13 cellular contexts compared by ENCODE assay signal in genomic region chr12:93176166-93176565, GRCh38.
DNase-seq lines count a peak whose midpoint lies in the region; ATAC-seq and TF ChIP-seq lines count a peak whose summit lies in the region.
"Had no signal": no experiment of that assay in that cellular context is flagged by ENCODE, and none has a peak within 500 bp of the region (broad histone marks: within the 10 kb centered on the region; RNA-seq: fewer than 3 reads in every experiment).

No MANE protein-coding gene starts in this region.

- 28 to 39% (median 35%) methylated on average over 1 of the region's 1 CpG for WGBS in heart left ventricle, 4 donors

- intact Hi-C loops in heart left ventricle (cut with DNase I) = loop anchor here in 8 of 10 donors (5.0 to 10.0 kb wide), 4 partner anchors 49 to 201 kb away; partner anchors contain the start of gene NUDT4 (in 4 of the 8)
- intact Hi-C loops in cardiac septum (cut with DNase I) = loop anchor here (5.0 kb wide), 1 partner anchor 201 kb away; the partner anchor contains the start of gene NUDT4

- H3K27me3 Mint-ChIP-seq in nephron (ENCODE audit: low read depth) = no peaks in the 10 kb centered on the region

- H3K9me3 ChIP-seq in heart left ventricle = peaks cover 0 to 6% (median 0%) of the 10 kb centered on the region in 12 donors
- H3K9me3 ChIP-seq: MG63 had no signal

- peak overlapping the region; percentile 50 to 89 (median 78) for H3K27ac ChIP-seq in heart left ventricle

- no peaks in the 10 kb centered on the region for H3K27me3 ChIP-seq in heart left ventricle
- H3K27me3 ChIP-seq: MG63 had no signal

- no peak for DNase-seq in heart left ventricle
- no peak for DNase-seq in cardiac septum (ENCODE audit: low spot score)
- DNase-seq in fibroblast of gingiva (ENCODE audit: low read depth) = peak; percentile 42
- DNase-seq in NCI-H774 (lab: John Stamatoyannopoulos, UW) = no peak
- DNase-seq: central memory CD4-positive, alpha-beta T cell; GOT3; MG63; NCI-H526 treated with DMSO at 0.1 percent for 48 hours had no signal

- TF ChIP-seq CTCF in heart left ventricle (IDR thresholded peaks at IDR 0.05) (no peak), nephron (IDR thresholded peaks at IDR 0.05; ENCODE audit: unreplicated experiment in 3 of 3) (no peak)

- no peak for TF ChIP-seq POLR2A in heart left ventricle (IDR thresholded peaks at IDR 0.05)

- no peaks in the 10 kb centered on the region for H3K36me3 ChIP-seq in heart left ventricle
- H3K36me3 ChIP-seq: MG63 had no signal

- H3K9me3 Mint-ChIP-seq in nephron = peaks cover 3% of the 10 kb centered on the region
- H3K9me3 Mint-ChIP-seq: T-helper 2 cell treated with Interferon-gamma antibody and Interleukin-4, amounts not matched to agents 5 μg/mL and 100 μg/mL, for 36 hours had no signal

- H3K4me3 Mint-ChIP-seq in nephron = no peak overlapping the region
- H3K4me3 Mint-ChIP-seq: T-helper 2 cell treated with Interferon-gamma antibody and Interleukin-4, amounts not matched to agents 5 μg/mL and 100 μg/mL, for 36 hours had no signal

- H3K4me1 Mint-ChIP-seq in nephron = peaks cover 27% of the 10 kb centered on the region

- H3K4me1 ChIP-seq in heart left ventricle = peaks cover 0 to 68% (median 42%) of the 10 kb centered on the region in 12 donors

- H3K36me3 Mint-ChIP-seq in nephron (ENCODE audit: low read depth) = no peaks in the 10 kb centered on the region

- H3K27ac Mint-ChIP-seq in nephron = peak overlapping the region in 2 of 3 experiments; percentile 26 to 46
- H3K27ac Mint-ChIP-seq: T-helper 2 cell treated with Interferon-gamma antibody and Interleukin-4, amounts not matched to agents 5 μg/mL and 100 μg/mL, for 36 hours had no signal

- ATAC-seq in heart left ventricle (peak in 2 of 4 donors; percentile 31 to 39), GM18519 (IDR thresholded peaks at IDR 0.05; ENCODE audit: low FRiP score, unreplicated experiment) (no peak), GM18517 (IDR thresholded peaks at IDR 0.05; ENCODE audit: unreplicated experiment) (no peak), HG03457 (IDR thresholded peaks at IDR 0.05; ENCODE audit: unreplicated experiment) (no peak)

- no peak overlapping the region for H3K4me3 ChIP-seq in heart left ventricle
- H3K4me3 ChIP-seq: MG63 had no signal
